ENCODE assay signal across 28 cellular contexts in genomic region chr15:56273724-56274123, GRCh38.
"Had no signal": no experiment of that assay in that cellular context is flagged by ENCODE, and none has a peak within 500 bp of the region (broad histone marks: within the 10 kb centered on the region; RNA-seq: fewer than 3 reads in every experiment).

No MANE protein-coding gene starts in this region.

- FAIRE-seq: colon, endometrium, endothelial cell of umbilical vein, frontal cortex had no signal

- H3K4me2 ChIP-seq: hepatocyte had no signal

- H3K4me3 ChIP-seq: colonic mucosa, coronary artery, dorsolateral prefrontal cortex, esophagus muscularis mucosa, esophagus squamous epithelium, gastrocnemius medialis, gastroesophageal sphincter, heart left ventricle, heart right ventricle, hepatocyte had no signal

- H3K27me3 ChIP-seq: colonic mucosa, dorsolateral prefrontal cortex, esophagus muscularis mucosa, esophagus squamous epithelium, foreskin keratinocyte, gastrocnemius medialis, gastroesophageal sphincter, heart left ventricle, heart right ventricle, hepatocyte had no signal

- ATAC-seq: effector memory CD8-positive, alpha-beta T cell; esophagus mucosa; foreskin keratinocyte; gastrocnemius medialis; gastroesophageal sphincter; heart left ventricle; heart right ventricle had no signal

- DNase-seq: colonic mucosa; cortex of kidney; dermis blood vessel endothelial cell; dorsolateral prefrontal cortex; effector CD4-positive, alpha-beta T cell; effector CD8-positive, alpha-beta T cell; effector memory CD4-positive, alpha-beta T cell; effector memory CD8-positive, alpha-beta T cell; endodermal cell; esophagus squamous epithelium; foreskin fibroblast; foreskin keratinocyte; foreskin melanocyte; gastrocnemius medialis; glutamatergic neuron; head of caudate nucleus; heart left ventricle; heart right ventricle had no signal

- H2AFZ ChIP-seq: hepatocyte had no signal

- H3K27ac ChIP-seq: colonic mucosa, coronary artery, dorsolateral prefrontal cortex, epithelial cell of prostate, esophagus muscularis mucosa, esophagus squamous epithelium, foreskin keratinocyte, gastrocnemius medialis, gastroesophageal sphincter, heart left ventricle, heart right ventricle, hepatocyte had no signal

- H3K36me3 ChIP-seq: colonic mucosa, esophagus muscularis mucosa, esophagus squamous epithelium, gastrocnemius medialis, gastroesophageal sphincter, heart left ventricle, heart right ventricle had no signal

- H3K79me2 ChIP-seq: hepatocyte had no signal

- H3K9me3 ChIP-seq: colonic mucosa had no signal

- H3K4me1 ChIP-seq: colonic mucosa, esophagus muscularis mucosa, esophagus squamous epithelium, foreskin keratinocyte, gastrocnemius medialis, gastroesophageal sphincter, heart left ventricle, heart right ventricle had no signal
